ENCODE assay signal across 20 cellular contexts in the genomic region with DNA sequence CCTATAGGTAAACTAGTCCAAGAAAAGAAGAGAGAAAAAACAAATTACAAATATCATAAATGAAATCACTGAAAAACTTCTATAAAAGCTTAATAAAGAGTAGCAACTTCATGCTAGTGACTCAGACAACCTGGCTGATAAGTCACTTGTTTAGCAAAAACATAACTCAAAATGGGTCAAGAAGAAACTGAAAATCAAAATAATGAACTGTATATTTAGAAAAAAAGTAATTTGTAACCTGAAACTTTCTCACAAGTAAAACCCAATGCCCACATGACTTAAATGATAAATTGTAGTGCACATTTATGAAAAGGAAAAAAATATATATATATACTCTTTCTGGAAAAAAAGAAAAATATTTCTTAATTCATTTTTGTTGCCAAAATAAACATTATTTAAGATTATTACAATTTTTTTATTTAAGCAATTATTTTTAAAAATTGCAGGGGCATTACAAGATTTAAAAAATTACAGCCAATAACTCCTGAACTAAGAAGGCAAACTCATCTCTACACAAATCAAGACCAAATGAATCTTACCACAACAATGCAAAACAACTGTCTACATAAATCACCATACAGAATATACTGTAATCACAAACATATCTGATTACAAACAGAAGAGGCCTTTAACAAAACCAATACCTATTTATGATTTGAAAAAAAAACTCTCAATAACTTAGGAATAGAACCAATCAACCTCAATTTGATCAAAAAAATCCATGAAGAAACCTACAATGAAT.
DNase-seq lines count a peak whose midpoint lies in the region; ATAC-seq, FAIRE-seq and TF ChIP-seq lines count a peak whose summit lies in the region.
"Had no signal": no experiment of that assay in that cellular context is flagged by ENCODE, and none has a peak within 500 bp of the region (broad histone marks: within the 10 kb centered on the region; RNA-seq: fewer than 3 reads in every experiment).

No MANE protein-coding gene starts in this region.

- no peak overlapping the region for H3K4me2 ChIP-seq in GM12878 (ENCODE audit: control insufficient read depth, insufficient read depth)
- H3K4me2 ChIP-seq in mammary epithelial cell (ENCODE audit: insufficient read depth, low read depth, low read length) = no peak overlapping the region
- H3K4me2 ChIP-seq: A549 had no signal

- SMC1A ChIA-PET in GM12878 (lab: Charles Lee; ENCODE audit: uncharacterized antibody, unreplicated experiment) = no interaction called here

- H3K4me3 ChIP-seq in GM12878 = no peak overlapping the region
- no peak overlapping the region for H3K4me3 ChIP-seq in dorsolateral prefrontal cortex
- no peak overlapping the region for H3K4me3 ChIP-seq in mammary epithelial cell (replicated peaks in 1 of 3; ENCODE audit: insufficient read depth in 1 of 3, low read depth in 2 of 3, low read length in 3 of 3)
- H3K4me3 ChIP-seq: A549, K562 had no signal

- dilution Hi-C loops in mammary epithelial cell (cut with HindIII; ENCODE audit: low sequenced_read_pairs) = no loop called here

- TF ChIP-seq POLR2A in GM12878 (IDR thresholded peaks at IDR 0.05; ENCODE audit: low read depth, low read length) = no peak

- in situ Hi-C loops in GM12878 (cut with MboI) (no loop called here), mammary epithelial cell (cut with MboI; ENCODE audit: low sequenced_read_pairs in 2 of 2) (no loop called here)

- RAD21 ChIA-PET in GM12878 (lab: Charles Lee; ENCODE audit: unreplicated experiment) = no interaction called here

- TF ChIP-seq RAD21 in GM12878 (IDR thresholded peaks at IDR 0.05; ENCODE audit: insufficient read depth, low read depth, low read length) = no peak

- H4K20me1 ChIP-seq in GM12878 (ENCODE audit: control insufficient read depth, insufficient read depth) (no peaks in the 10 kb centered on the region), mammary epithelial cell (ENCODE audit: insufficient read depth, low read length) (no peaks in the 10 kb centered on the region)

- H3K9ac ChIP-seq in GM12878 (ENCODE audit: control insufficient read depth, insufficient read depth, low read length) (no peak overlapping the region), mammary epithelial cell (ENCODE audit: insufficient read depth, low read length) (no peak overlapping the region)

- BruUV-seq in GM12878 (replicated peaks; lab: Mats Ljungman, UMichigan) (no TSS peak), mammary epithelial cell (replicated peaks; lab: Mats Ljungman, UMichigan) (no TSS peak)

- peak in 1 of 2 experiments; percentile 45; a peak in 2 of 4 replicates for TF ChIP-seq EP300 in GM12878 (IDR thresholded peaks at IDR 0.05; ENCODE audit: borderline replicate concordance in 1 of 2, control insufficient read depth in 1 of 2, low read depth in 2 of 2, low read length in 2 of 2)

- H2AFZ ChIP-seq in GM12878 (ENCODE audit: control insufficient read depth, low read depth, low read length) (no peak overlapping the region), mammary epithelial cell (ENCODE audit: low read depth, low read length) (no peak overlapping the region)

- no peaks in the 10 kb centered on the region for H3K4me1 ChIP-seq in GM12878 (ENCODE audit: control insufficient read depth, insufficient read depth, low read length)
- H3K4me1 ChIP-seq in mammary epithelial cell (ENCODE audit: insufficient read depth, low read length) = no peaks in the 10 kb centered on the region
- H3K4me1 ChIP-seq: A549, Caco-2 had no signal

- H3K9me3 ChIP-seq in GM12878 (replicated peaks; ENCODE audit: control insufficient read depth, insufficient read depth, low read length) (no peaks in the 10 kb centered on the region), mammary epithelial cell (replicated peaks; ENCODE audit: insufficient read depth, low read length) (no peaks in the 10 kb centered on the region)
- H3K9me3 ChIP-seq: A549, Caco-2 had no signal

- no peaks in the 10 kb centered on the region for H3K36me3 ChIP-seq in GM12878 (ENCODE audit: control insufficient read depth in 2 of 2, insufficient read depth in 2 of 2, low read length in 1 of 2)
- no peaks in the 10 kb centered on the region for H3K36me3 ChIP-seq in mammary epithelial cell (ENCODE audit: insufficient read depth, low read length)

- ATAC-seq in GM18508 (IDR thresholded peaks at IDR 0.05; ENCODE audit: insufficient read depth, unreplicated experiment) = peak; percentile 55
- ATAC-seq in HG02852 (IDR thresholded peaks at IDR 0.05; ENCODE audit: unreplicated experiment) = peak; percentile 45
- peak; percentile 77 for ATAC-seq in HG03439 (IDR thresholded peaks at IDR 0.05; ENCODE audit: unreplicated experiment)
- ATAC-seq in GM12878 = peak; percentile 79
- ATAC-seq: A549, K562, Panc1 had no signal

- no peak for TF ChIP-seq CTCF in GM12878 (IDR thresholded peaks at IDR 0.05 in 2 of 3, conservative IDR thresholded peaks at IDR 0.05 in 1 of 3; ENCODE audit: control insufficient read depth in 2 of 3, extremely low read depth in 1 of 3, insufficient read depth in 1 of 3, low read depth in 3 of 3, low read length in 3 of 3)
- TF ChIP-seq CTCF in dorsolateral prefrontal cortex (IDR thresholded peaks at IDR 0.05 in 54 of 56, conservative IDR thresholded peaks at IDR 0.05 in 2 of 56; ENCODE audit: low read depth in 1 of 56, partially characterized antibody in 56 of 56) = no peak
- no peak for TF ChIP-seq CTCF in mammary epithelial cell (conservative IDR thresholded peaks at IDR 0.05 in 1 of 2, IDR thresholded peaks at IDR 0.05 in 1 of 2; ENCODE audit: extremely low read depth in 1 of 2, insufficient read depth in 1 of 2, low read depth in 1 of 2, low read length in 2 of 2)

- CTCF ChIA-PET in GM12878 (lab: Yijun Ruan, JAX) (no interaction called here), mammary epithelial cell (lab: Charles Lee; ENCODE audit: low non-redundant PET) (no interaction called here)

- H3K79me2 ChIP-seq in GM12878 (ENCODE audit: control insufficient read depth, insufficient read depth, low read length) = no peaks in the 10 kb centered on the region
- no peaks in the 10 kb centered on the region for H3K79me2 ChIP-seq in mammary epithelial cell (ENCODE audit: insufficient read depth, low read length)

- DNase-seq in GM12878 (ENCODE audit: low read depth, low spot score) (no peak), dorsolateral prefrontal cortex (no peak), mammary epithelial cell (no peak), germinal center (ENCODE audit: low spot score) (no peak)
- DNase-seq: Caco-2, DMS53, HCEC 1CT, NCI-H1092 treated with DMSO at 0.1 percent for 48 hours, NCI-H187, NCI-H446 treated with DMSO at 0.1 percent for 48 hours, NCI-H748 treated with DMSO at 0.1 percent for 48 hours, Right ventricle myocardium superior, T-helper 2 cell had no signal

- POLR2A ChIA-PET in GM12878 (lab: Charles Lee) = no interaction called here

- intact Hi-C loops in GM12878 (cut with micrococcal nuclease; ENCODE audit: unreplicated experiment) (no loop called here), dorsolateral prefrontal cortex (cut with DNase I) (no loop called here), mammary epithelial cell (cut with micrococcal nuclease) (no loop called here)

- H3K27me3 ChIP-seq in GM12878 (replicated peaks in 1 of 2; ENCODE audit: control insufficient read depth in 2 of 2, insufficient read depth in 2 of 2, low read length in 1 of 2) (no peaks in the 10 kb centered on the region), dorsolateral prefrontal cortex (no peaks in the 10 kb centered on the region), mammary epithelial cell (ENCODE audit: insufficient read depth, low read length) (no peaks in the 10 kb centered on the region)

- H3K27ac ChIP-seq in GM12878 (ENCODE audit: control insufficient read depth, insufficient read depth) (no peak overlapping the region), dorsolateral prefrontal cortex (no peak overlapping the region), mammary epithelial cell (ENCODE audit: insufficient read depth, low read depth, low read length) (no peak overlapping the region)
- H3K27ac ChIP-seq: A549, HL-60 had no signal

- FAIRE-seq in GM12878 (lab: Jason Lieb, UNC) = no peak
- FAIRE-seq: A549, K562 had no signal

TF ChIP-seq in GM12878, 131 proteins besides CTCF, POLR2A, EP300 and RAD21:
- TF ChIP-seq MEF2B (IDR thresholded peaks at IDR 0.05; ENCODE audit: partially characterized antibody, poor library complexity, severe bottlenecking) = peak; percentile 52
- TF ChIP-seq KLF5 (IDR thresholded peaks at IDR 0.05; ENCODE audit: partially characterized antibody) = no peak
- TF ChIP-seq MTA2 (IDR thresholded peaks at IDR 0.05; ENCODE audit: low read depth) = peak; percentile 96
- TF ChIP-seq TAF1 (IDR thresholded peaks at IDR 0.05; ENCODE audit: borderline replicate concordance, low read depth, low read length) = no peak
- TF ChIP-seq, protein P1, sequence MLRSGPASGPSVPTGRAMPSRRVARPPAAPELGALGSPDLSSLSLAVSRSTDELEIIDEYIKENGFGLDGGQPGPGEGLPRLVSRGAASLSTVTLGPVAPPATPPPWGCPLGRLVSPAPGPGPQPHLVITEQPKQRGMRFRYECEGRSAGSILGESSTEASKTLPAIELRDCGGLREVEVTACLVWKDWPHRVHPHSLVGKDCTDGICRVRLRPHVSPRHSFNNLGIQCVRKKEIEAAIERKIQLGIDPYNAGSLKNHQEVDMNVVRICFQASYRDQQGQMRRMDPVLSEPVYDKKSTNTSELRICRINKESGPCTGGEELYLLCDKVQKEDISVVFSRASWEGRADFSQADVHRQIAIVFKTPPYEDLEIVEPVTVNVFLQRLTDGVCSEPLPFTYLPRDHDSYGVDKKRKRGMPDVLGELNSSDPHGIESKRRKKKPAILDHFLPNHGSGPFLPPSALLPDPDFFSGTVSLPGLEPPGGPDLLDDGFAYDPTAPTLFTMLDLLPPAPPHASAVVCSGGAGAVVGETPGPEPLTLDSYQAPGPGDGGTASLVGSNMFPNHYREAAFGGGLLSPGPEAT (IDR thresholded peaks at IDR 0.05; ENCODE audit: low read depth) = peak; percentile 32; the same call in 1 of the 2 replicates
- no peak for TF ChIP-seq SIN3A (IDR thresholded peaks at IDR 0.05; ENCODE audit: low read depth, low read length)
- TF ChIP-seq ATF7 (IDR thresholded peaks at IDR 0.05; ENCODE audit: low read depth) = peak; percentile 49; the same call in 1 of the 2 replicates
- TF ChIP-seq MEF2A (IDR thresholded peaks at IDR 0.05; ENCODE audit: insufficient read depth, low read depth, low read length) = peak; percentile 41; the same call in 1 of the 2 replicates
- TF ChIP-seq, protein P2, sequence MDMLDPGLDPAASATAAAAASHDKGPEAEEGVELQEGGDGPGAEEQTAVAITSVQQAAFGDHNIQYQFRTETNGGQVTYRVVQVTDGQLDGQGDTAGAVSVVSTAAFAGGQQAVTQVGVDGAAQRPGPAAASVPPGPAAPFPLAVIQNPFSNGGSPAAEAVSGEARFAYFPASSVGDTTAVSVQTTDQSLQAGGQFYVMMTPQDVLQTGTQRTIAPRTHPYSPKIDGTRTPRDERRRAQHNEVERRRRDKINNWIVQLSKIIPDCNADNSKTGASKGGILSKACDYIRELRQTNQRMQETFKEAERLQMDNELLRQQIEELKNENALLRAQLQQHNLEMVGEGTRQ (IDR thresholded peaks at IDR 0.05; ENCODE audit: borderline replicate concordance, low read depth, low read length) = no peak
